ENCODE assay signal across 18 cellular contexts in the genomic region with DNA sequence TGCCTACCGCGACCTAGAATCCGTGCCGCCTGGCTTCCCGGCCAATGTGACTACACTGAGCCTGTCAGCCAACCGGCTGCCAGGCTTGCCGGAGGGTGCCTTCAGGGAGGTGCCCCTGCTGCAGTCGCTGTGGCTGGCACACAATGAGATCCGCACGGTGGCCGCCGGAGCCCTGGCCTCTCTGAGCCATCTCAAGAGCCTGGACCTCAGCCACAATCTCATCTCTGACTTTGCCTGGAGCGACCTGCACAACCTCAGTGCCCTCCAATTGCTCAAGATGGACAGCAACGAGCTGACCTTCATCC. TPM values are rescaled to one million over a fixed set of nuclear protein-coding genes. Genes with fewer than 3 reads are reported as not detected.
DNase-seq lines count a peak whose midpoint lies in the region; ATAC-seq and TF ChIP-seq lines count a peak whose summit lies in the region.
"Had no signal": no experiment of that assay in that cellular context is flagged by ENCODE, and none has a peak within 500 bp of the region (broad histone marks: within the 10 kb centered on the region; RNA-seq: fewer than 3 reads in every experiment).

No MANE protein-coding gene starts in this region.

- TF ChIP-seq CTCF in heart right ventricle (IDR thresholded peaks at IDR 0.05) (no peak), gastroesophageal sphincter (IDR thresholded peaks at IDR 0.05) (no peak), psoas muscle (IDR thresholded peaks at IDR 0.05) (no peak), uterus (IDR thresholded peaks at IDR 0.05) (no peak)

- TF ChIP-seq EP300 in gastroesophageal sphincter (IDR thresholded peaks at IDR 0.05): no peak

- H3K4me3 ChIP-seq in heart right ventricle (peak overlapping the region in 9 of 10 donors; percentile 3 to 54 (median 47)), gastroesophageal sphincter (peak overlapping the region; percentile 32 to 51), psoas muscle (peak overlapping the region; percentile 34), uterus (peak overlapping the region; percentile 42 to 48)

- no peaks in the 10 kb centered on the region for H3K9me3 ChIP-seq in heart right ventricle
- H3K9me3 ChIP-seq in gastroesophageal sphincter: no peaks in the 10 kb centered on the region
- H3K9me3 ChIP-seq in psoas muscle: no peaks in the 10 kb centered on the region
- H3K9me3 ChIP-seq in uterus: no peaks in the 10 kb centered on the region

- intact Hi-C loops in heart right ventricle (cut with DNase I) (loop anchor here in 3 of 10 donors (5.0 kb wide), 2 partner anchors 38 to 142 kb away; no protein-coding TSS in a partner anchor), left cardiac atrium (cut with DNase I) (no loop called here), psoas muscle (cut with DNase I) (no loop called here), uterus (cut with DNase I; ENCODE audit: low total_unique reads) (no loop called here)

- no peaks in the 10 kb centered on the region for H3K27me3 ChIP-seq in heart right ventricle
- no peaks in the 10 kb centered on the region for H3K27me3 ChIP-seq in gastroesophageal sphincter
- peaks cover 0 to 10% (median 5%) of the 10 kb centered on the region in 3 donors for H3K27me3 ChIP-seq in psoas muscle (ENCODE audit: insufficient read depth in 3 of 3, low read length in 2 of 3)
- no peaks in the 10 kb centered on the region for H3K27me3 ChIP-seq in uterus

- H3K27ac ChIP-seq in heart right ventricle: peak overlapping the region in 7 of 10 donors; percentile 72 to 93 (median 84)
- peak overlapping the region in 3 of 4 donors; percentile 82 to 84 (median 84) for H3K27ac ChIP-seq in gastroesophageal sphincter
- no peak overlapping the region for H3K27ac ChIP-seq in psoas muscle
- peak overlapping the region; percentile 94 to 97 for H3K27ac ChIP-seq in uterus

- 73 to 79% methylated on average over 14 of the region's 14 CpGs for WGBS in heart right ventricle, 2 donors
- 64% methylated on average over 7 of the region's 14 CpGs; no CpG with 5 or more reads in 1 of the 2 donors for WGBS in gastroesophageal sphincter (ENCODE audit: low coverage in 1 of 2), 2 donors
- 70 to 86% (median 77%) methylated on average over 14 of the region's 14 CpGs for WGBS in psoas muscle, 3 donors

- H3K36me3 ChIP-seq in heart right ventricle (no peaks in the 10 kb centered on the region), gastroesophageal sphincter (peaks cover 0 to 12% of the 10 kb centered on the region in 2 donors), psoas muscle (ENCODE audit: insufficient read depth in 1 of 2, low read depth in 1 of 2) (no peaks in the 10 kb centered on the region), uterus (no peaks in the 10 kb centered on the region)

- TF ChIP-seq POLR2A in gastroesophageal sphincter (IDR thresholded peaks at IDR 0.05) (no peak), uterus (IDR thresholded peaks at IDR 0.05) (no peak)

- peaks cover 15 to 96% (median 59%) of the 10 kb centered on the region in 9 donors for H3K4me1 ChIP-seq in heart right ventricle
- H3K4me1 ChIP-seq in gastroesophageal sphincter: peaks cover 0 to 100% (median 54%) of the 10 kb centered on the region in 3 donors
- peaks cover 3% of the 10 kb centered on the region for H3K4me1 ChIP-seq in psoas muscle
- peaks cover 24 to 50% of the 10 kb centered on the region in 2 donors for H3K4me1 ChIP-seq in uterus

- ATAC-seq in heart right ventricle (no peak), left cardiac atrium (no peak), gastroesophageal sphincter (no peak), psoas muscle (no peak), GM18511 (IDR thresholded peaks at IDR 0.05; ENCODE audit: unreplicated experiment) (no peak), HG03039 (IDR thresholded peaks at IDR 0.05; ENCODE audit: unreplicated experiment) (no peak), HG03378 (IDR thresholded peaks at IDR 0.05; ENCODE audit: unreplicated experiment) (no peak)
- ATAC-seq: HepG2 had no signal

- no peak for DNase-seq in heart right ventricle
- no peak for DNase-seq in left cardiac atrium
- no peak for DNase-seq in psoas muscle
- DNase-seq in uterus: peak; percentile 22 to 25
- DNase-seq: activated effector memory CD4-positive, alpha-beta T cell treated with Interleukin-2 at 50 U/mL for 16 hours; naive B cell; NCI-H1930; NCI-H524 treated with DMSO at 0.1 percent for 48 hours; stimulated activated CD8-positive, alpha-beta memory T cell treated with anti-CD3 and anti-CD28 coated beads, Interleukin-4, amount 100 ng/mL, for 48 hours had no signal

RNA-seq across cellular contexts. Expression of a gene that starts 1.4 kb away (rescaled TPM):
- total RNA-seq in heart right ventricle (10 to 100 TPM in 9 of 10 donors, 1 to 10 TPM in 1; 9.1 to 19.7 (median 14.1) TPM), left cardiac atrium (10 to 100 TPM; 22.8 to 28.2 TPM), gastroesophageal sphincter (100 to 1,000 TPM in 2 of 4 donors, 10 to 100 TPM in 2; 52.6 to 152 (median 89.5) TPM), psoas muscle (10 to 100 TPM in 2 of 4 donors, 1 to 10 TPM in 2; 2.6 to 18.0 (median 7.8) TPM), uterus (100 to 1,000 TPM; 170 to 215 (median 201) TPM)
- polyA plus RNA-seq in heart right ventricle (10 to 100 TPM in 1 of 2 donors, 1 to 10 TPM in 1; 8.8 to 12.2 TPM), psoas muscle (1 to 10 TPM; 2.6 to 4.1 (median 4.1) TPM)
- total RNA-seq: activated CD8-positive, alpha-beta memory T cell treated with anti-CD3 and anti-CD28 coated beads for 36 hours; dermis microvascular lymphatic vessel endothelial cell; HepG2; OCI-LY7 had no signal
- polyA plus RNA-seq: HepG2 had no signal

RNA-seq across cellular contexts. Expression of a gene that starts 27.7 kb away (rescaled TPM):
- total RNA-seq in heart right ventricle: under 1 TPM in 2 of 10 donors, not detected in 8; 0.13 to 0.21 TPM
- polyA plus RNA-seq in heart right ventricle: under 1 TPM; 0.03 to 0.15 TPM
- not detected for total RNA-seq in left cardiac atrium
- total RNA-seq in gastroesophageal sphincter: under 1 TPM in 1 of 4 donors, not detected in 3; 0.12 TPM
- total RNA-seq in psoas muscle: not detected
- polyA plus RNA-seq in psoas muscle: under 1 TPM in 1 of 3 donors, not detected in 2; 0.05 TPM
- 10 to 100 TPM in 2 of 4 donors, under 1 TPM in 1, not detected in 1; 0.26 to 62.6 (median 11.6) TPM for total RNA-seq in uterus
- total RNA-seq: activated CD8-positive, alpha-beta memory T cell treated with anti-CD3 and anti-CD28 coated beads for 36 hours; OCI-LY7 had no signal

RNA-seq across cellular contexts. Expression of a gene that starts 44.5 kb away (rescaled TPM):
- total RNA-seq in heart right ventricle (1 to 10 TPM; 1.2 to 8.7 (median 2.2) TPM), left cardiac atrium (1 to 10 TPM; 1.9 to 3.9 TPM), gastroesophageal sphincter (1 to 10 TPM in 3 of 4 donors, under 1 TPM in 1; 0.54 to 5.4 (median 1.5) TPM), psoas muscle (1 to 10 TPM; 1.1 to 2.2 (median 1.6) TPM), uterus (10 to 100 TPM in 1 of 4 donors, 1 to 10 TPM in 1, under 1 TPM in 1, not detected in 1; 0.77 to 11.8 (median 5.1) TPM)
- polyA plus RNA-seq in heart right ventricle (1 to 10 TPM; 3.9 to 5.6 TPM), psoas muscle (1 to 10 TPM; 1.2 to 1.7 (median 1.4) TPM)
- total RNA-seq: activated CD8-positive, alpha-beta memory T cell treated with anti-CD3 and anti-CD28 coated beads for 36 hours; HepG2; OCI-LY7; renal cortical epithelial cell had no signal
- polyA plus RNA-seq: HepG2 had no signal

Comparison
In these comparisons a context has a peak if more than half of its experiments do, and no peak if none do; other contexts are left out.
1. DNase-seq: peak in uterus (2 of 2); none in heart right ventricle (0 of 2), left cardiac atrium (single experiment) and psoas muscle (0 of 2).
2. Peak in every context shown above with its lines, with median percentiles within 50 percentile points of each other: H3K4me3 ChIP-seq.